Comparison of ENCODE assay signal across 8 cellular contexts in the genomic region with DNA sequence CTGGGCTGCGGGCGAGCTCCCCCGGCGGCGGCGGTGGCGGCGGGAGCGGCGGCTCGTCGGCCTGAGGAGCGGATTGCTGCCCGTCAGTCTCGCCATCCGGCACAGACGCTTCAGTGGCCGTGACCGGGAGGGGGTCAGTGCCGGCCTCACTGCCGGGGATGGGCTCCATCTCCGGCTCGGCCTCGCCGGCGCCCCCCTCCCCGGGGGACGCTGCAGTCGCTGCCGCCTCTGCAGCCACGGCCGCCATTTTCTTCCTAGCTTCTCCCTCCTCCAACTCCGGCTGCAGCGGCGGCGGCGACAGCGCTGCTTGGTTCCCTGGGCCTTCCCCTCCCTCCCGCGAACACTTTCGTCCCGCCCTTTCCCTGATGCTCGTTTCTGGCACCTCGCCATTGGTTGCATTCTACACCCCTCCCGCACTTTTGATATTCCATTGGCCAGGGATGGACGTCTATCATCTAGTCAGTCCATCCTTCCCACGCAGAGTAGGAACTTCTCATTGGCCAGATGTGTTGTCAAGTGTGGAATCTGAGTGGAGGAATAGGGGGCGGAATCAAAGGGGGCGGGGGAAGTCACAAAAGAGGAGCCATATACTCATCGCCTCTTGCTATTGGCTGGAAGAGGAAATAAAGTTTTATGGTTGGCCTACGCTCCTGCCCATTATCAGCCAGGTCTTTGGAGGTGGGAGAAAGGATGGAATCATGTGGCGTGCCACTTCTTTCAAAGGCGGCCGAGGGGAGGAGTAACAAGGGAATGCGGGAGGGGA. TPM values are rescaled to one million over a fixed set of nuclear protein-coding genes. Genes with fewer than 3 reads are reported as not detected.
DNase-seq lines count a peak whose midpoint lies in the region; ATAC-seq and TF ChIP-seq lines count a peak whose summit lies in the region.

A gene with protein sequence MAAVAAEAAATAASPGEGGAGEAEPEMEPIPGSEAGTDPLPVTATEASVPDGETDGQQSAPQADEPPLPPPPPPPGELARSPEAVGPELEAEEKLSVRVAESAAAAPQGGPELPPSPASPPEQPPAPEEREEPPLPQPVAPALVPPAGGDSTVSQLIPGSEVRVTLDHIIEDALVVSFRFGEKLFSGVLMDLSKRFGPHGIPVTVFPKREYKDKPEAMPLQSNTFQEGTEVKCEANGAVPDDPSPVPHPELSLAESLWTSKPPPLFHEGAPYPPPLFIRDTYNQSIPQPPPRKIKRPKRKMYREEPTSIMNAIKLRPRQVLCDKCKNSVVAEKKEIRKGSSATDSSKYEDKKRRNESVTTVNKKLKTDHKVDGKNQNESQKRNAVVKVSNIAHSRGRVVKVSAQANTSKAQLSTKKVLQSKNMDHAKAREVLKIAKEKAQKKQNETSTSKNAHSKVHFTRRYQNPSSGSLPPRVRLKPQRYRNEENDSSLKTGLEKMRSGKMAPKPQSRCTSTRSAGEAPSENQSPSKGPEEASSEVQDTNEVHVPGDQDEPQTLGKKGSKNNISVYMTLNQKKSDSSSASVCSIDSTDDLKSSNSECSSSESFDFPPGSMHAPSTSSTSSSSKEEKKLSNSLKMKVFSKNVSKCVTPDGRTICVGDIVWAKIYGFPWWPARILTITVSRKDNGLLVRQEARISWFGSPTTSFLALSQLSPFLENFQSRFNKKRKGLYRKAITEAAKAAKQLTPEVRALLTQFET (minus strand): TSS at position 309 of the 763 bp plus-strand sequence. CDS start 62 bp downstream, at position 247.

- peak; percentile 97 for ATAC-seq in GM18870 (IDR thresholded peaks at IDR 0.05; ENCODE audit: unreplicated experiment)
- ATAC-seq in HG03135 (IDR thresholded peaks at IDR 0.05; ENCODE audit: unreplicated experiment) = peak; percentile 93

- TF ChIP-seq CTCF in AG04449 (IDR thresholded peaks at IDR 0.05; ENCODE audit: insufficient read depth, low read length, missing control alignments) = no peak
- TF ChIP-seq CTCF in VCaP (conservative IDR thresholded peaks at IDR 0.05) = no peak
- TF ChIP-seq CTCF in breast epithelium (IDR thresholded peaks at IDR 0.05) = no peak

- H3K27ac ChIP-seq in VCaP = peak within 1 kb of the TSS; percentile 92
- H3K27ac ChIP-seq in breast epithelium = peak within 1 kb of the TSS; percentile 95 to 97
- H3K27ac ChIP-seq in iPS-18a (ENCODE audit: low read length) = no peak within 1 kb of the TSS

- H3K4me1 ChIP-seq in breast epithelium (no peaks in the 10 kb centered on the region), iPS-18a (ENCODE audit: control insufficient read depth, low read depth, low read length) (peaks cover 6% of the 10 kb centered on the region), skeletal muscle satellite cell (ENCODE audit: control insufficient read depth, insufficient read depth, low read length) (peaks cover 6% of the 10 kb centered on the region)

- intact Hi-C loops in breast epithelium (cut with DNase I; ENCODE audit: low total_unique reads) = loop anchor here (10.0 kb wide), 1 partner anchor 45 kb away; no protein-coding TSS in a partner anchor

- peak; percentile 43 for TF ChIP-seq POLR2A in breast epithelium (IDR thresholded peaks at IDR 0.05)

- POLR2A ChIA-PET in AG04449 (lab: Yijun Ruan, JAX) = interaction anchor here (0.8 to 1.2 kb wide), 2 partner anchors 45 to 110 kb away, joined by 4 read pairs; a partner anchor contains a TSS

- CTCF ChIA-PET in AG04449 (lab: Yijun Ruan, JAX) = interaction anchor here (0.7 to 1.2 kb wide), 5 partner anchors 8 to 97 kb away, joined by 3 read pairs; no protein-coding TSS in a partner anchor

- DNase-seq in AG04449 (ENCODE audit: low read depth, low spot score) (peak; percentile 100), NCI-H2196 treated with DMSO at 0.1 percent for 48 hours (lab: John Stamatoyannopoulos, UW; ENCODE audit: unreplicated experiment) (peak; percentile 98), breast epithelium (ENCODE audit: low spot score in 2 of 2) (peak; percentile 99)

- H3K9ac ChIP-seq in iPS-18a (ENCODE audit: low read length) (peak within 1 kb of the TSS; percentile 82), skeletal muscle satellite cell (ENCODE audit: low read depth, low read length) (peak within 1 kb of the TSS; percentile 94)

- H3K4me3 ChIP-seq in AG04449 (ENCODE audit: low read depth, low read length) = peak within 1 kb of the TSS; percentile 78
- H3K4me3 ChIP-seq in breast epithelium = peak within 1 kb of the TSS; percentile 90 to 98 (median 98)
- peak within 1 kb of the TSS; percentile 84 for H3K4me3 ChIP-seq in iPS-18a (ENCODE audit: low read length)
- H3K4me3 ChIP-seq in skeletal muscle satellite cell (ENCODE audit: low read length) = peak within 1 kb of the TSS; percentile 97

- no peaks in the 10 kb centered on the region for H3K27me3 ChIP-seq in breast epithelium
- no peaks in the 10 kb centered on the region for H3K27me3 ChIP-seq in iPS-18a (ENCODE audit: control insufficient read depth, insufficient read depth, low read length)
- H3K27me3 ChIP-seq in skeletal muscle satellite cell (ENCODE audit: control insufficient read depth, insufficient read depth, low read length) = no peaks in the 10 kb centered on the region

- no peaks in the 10 kb centered on the region for H3K36me3 ChIP-seq in breast epithelium
- H3K36me3 ChIP-seq in iPS-18a (ENCODE audit: control insufficient read depth, low read depth, low read length) = peaks cover 25% of the 10 kb centered on the region
- H3K36me3 ChIP-seq in skeletal muscle satellite cell (ENCODE audit: insufficient read depth, low read length) = peaks cover 6% of the 10 kb centered on the region

- H3K9me3 ChIP-seq in breast epithelium = no peaks in the 10 kb centered on the region
- H3K9me3 ChIP-seq in iPS-18a (ENCODE audit: control insufficient read depth, low read depth, low read length) = no peaks in the 10 kb centered on the region
- H3K9me3 ChIP-seq in skeletal muscle satellite cell (replicated peaks; ENCODE audit: low read length) = no peaks in the 10 kb centered on the region

- peak within 1 kb of the TSS; percentile 86 for H3K4me2 ChIP-seq in skeletal muscle satellite cell (ENCODE audit: low read length)

RNA-seq across cellular contexts. Expression of the gene that starts here (rescaled TPM):
- 10 to 100 TPM; 29.8 to 45.8 (median 39.3) TPM for total RNA-seq in breast epithelium
- 15.9 and 24.1 TPM in 2 replicates for total RNA-seq in skeletal muscle satellite cell (2012; rRNA removed)
